Comparison of ENCODE assay signal across 25 cellular contexts in genomic region chr3:174651951-174652350, GRCh38.
DNase-seq lines count a peak whose midpoint lies in the region; ATAC-seq and TF ChIP-seq lines count a peak whose summit lies in the region.
"Had no signal": no experiment of that assay in that cellular context is flagged by ENCODE, and none has a peak within 500 bp of the region (broad histone marks: within the 10 kb centered on the region; RNA-seq: fewer than 3 reads in every experiment).

No MANE protein-coding gene starts in this region.

- TF ChIP-seq RAD21 in SK-N-SH (IDR thresholded peaks at IDR 0.05; ENCODE audit: low read length) = no peak

- no peak overlapping the region for H3K4me3 Mint-ChIP-seq in H9
- H3K4me3 Mint-ChIP-seq: B cell; CD14-positive monocyte; CD8-positive, alpha-beta memory T cell; HFFc6 had no signal

- TF ChIP-seq EP300 in SK-N-SH (IDR thresholded peaks at IDR 0.05; ENCODE audit: borderline replicate concordance in 1 of 2, low read depth in 1 of 2, low read length in 1 of 2) = no peak

- no peaks in the 10 kb centered on the region for H3K23me2 ChIP-seq in H9 (ENCODE audit: insufficient read length, low read depth, low read length, poor library complexity, severe bottlenecking)

- no peak for TF ChIP-seq CTCF in H9 (conservative IDR thresholded peaks at IDR 0.05)
- TF ChIP-seq CTCF in SK-N-SH (IDR thresholded peaks at IDR 0.05) = no peak

- no peak overlapping the region for H2BK12ac ChIP-seq in H9 (ENCODE audit: insufficient read length, low read depth, low read length)

- no peaks in the 10 kb centered on the region for H3K9me3 ChIP-seq in H9 (ENCODE audit: control insufficient read depth, low read depth, low read length)
- no peaks in the 10 kb centered on the region for H3K9me3 ChIP-seq in SK-N-SH
- H3K9me3 ChIP-seq in HAP-1 = no peaks in the 10 kb centered on the region
- H3K9me3 ChIP-seq: MG63, SJCRH30 had no signal

- H2AK5ac ChIP-seq in H9 (ENCODE audit: insufficient read length, low read length) = no peak overlapping the region

- no peak overlapping the region for H3K56ac ChIP-seq in H9 (ENCODE audit: insufficient read length, low read depth, low read length)

- H3K27me3 Mint-ChIP-seq in H9 (ENCODE audit: low read depth) = no peaks in the 10 kb centered on the region
- H3K27me3 Mint-ChIP-seq: B cell; CD8-positive, alpha-beta memory T cell had no signal

- H2BK5ac ChIP-seq in H9 (ENCODE audit: insufficient read length, low read length) = no peak overlapping the region

- no peak for ATAC-seq in GM18909 (IDR thresholded peaks at IDR 0.05; ENCODE audit: poor library complexity, unreplicated experiment)
- ATAC-seq: Right ventricle myocardium inferior had no signal

- WGBS in H9 (ENCODE audit: extremely low coverage, insufficient read length, low lambda C conversion rate) = no CpG with 5 or more reads among the region's 2 CpGs
- 68% methylated on average over 2 of the region's 2 CpGs for WGBS in SK-N-SH (ENCODE audit: low lambda C conversion rate)

- no peak overlapping the region for H3K4me3 ChIP-seq in SK-N-SH (ENCODE audit: low read depth in 2 of 2, low read length in 1 of 2)
- H3K4me3 ChIP-seq in HAP-1 = no peak overlapping the region
- H3K4me3 ChIP-seq: MG63, PC-9, SJCRH30 had no signal

- no peaks in the 10 kb centered on the region for H4K20me1 ChIP-seq in H9 (ENCODE audit: control insufficient read depth, insufficient read depth, insufficient read length)
- no peaks in the 10 kb centered on the region for H4K20me1 ChIP-seq in SK-N-SH (ENCODE audit: insufficient read depth)

- CTCF ChIA-PET in SK-N-SH (lab: Yijun Ruan, JAX) = interaction anchor here (1.3 kb wide), 1 partner anchor 12 kb away, joined by 3 read pairs; no protein-coding TSS in a partner anchor

- DNase-seq in H9 = no peak
- DNase-seq in head of caudate nucleus = peak in 28 of 42 donors; percentile 3 to 80 (median 33)
- peak in 31 of 56 donors; percentile 0 to 56 (median 11) for DNase-seq in nucleus accumbens (lab: John Stamatoyannopoulos, UW)
- no peak for DNase-seq in dermis blood vessel endothelial cell
- no peak for DNase-seq in SK-N-SH
- DNase-seq in HAP-1 (ENCODE audit: low spot score in 2 of 2) = no peak
- DNase-seq: Calu3; CD8-positive, alpha-beta memory T cell; DND-41; H7; HFFc6; KG1; MG63; NCI-H1105 treated with DMSO at 0.1 percent for 48 hours; NCI-H146; NCI-H2029; NCI-H446; NCI-H524 treated with DMSO at 0.1 percent for 48 hours; NCI-H774; PC-9; SJCRH30 had no signal

- no peak overlapping the region; a peak in 1 of 7 replicates for H3K27ac Mint-ChIP-seq in H9
- H3K27ac Mint-ChIP-seq: B cell, HFFc6 had no signal

- H3K9ac ChIP-seq in H9 (ENCODE audit: extremely low read depth, insufficient read length, low read length) (no peak overlapping the region), SK-N-SH (no peak overlapping the region)

- no peak overlapping the region for H2AFZ ChIP-seq in H9 (ENCODE audit: low read length)
- no peak overlapping the region for H2AFZ ChIP-seq in SK-N-SH (ENCODE audit: low read depth)
- H2AFZ ChIP-seq: PC-9 had no signal

- H3K27ac ChIP-seq in H9 (ENCODE audit: insufficient read length, low read depth, low read length) (no peak overlapping the region), SK-N-SH (ENCODE audit: low read depth in 2 of 2, low read length in 1 of 2) (no peak overlapping the region)
- H3K27ac ChIP-seq: PC-9, SJCRH30 had no signal

- H3T11ph ChIP-seq in H9 (ENCODE audit: low read length) = no peak overlapping the region

- H3F3A ChIP-seq in SK-N-SH (replicated peaks; ENCODE audit: insufficient read depth) = no peaks in the 10 kb centered on the region

- in situ Hi-C loops in HAP-1 (cut with MboI; ENCODE audit: low sequenced_read_pairs) = no loop called here

- H3K36me3 ChIP-seq in SK-N-SH (replicated peaks in 1 of 2; ENCODE audit: control insufficient read depth in 1 of 2, insufficient read depth in 2 of 2, low read length in 1 of 2) (no peaks in the 10 kb centered on the region), HAP-1 (replicated peaks) (no peaks in the 10 kb centered on the region)
- H3K36me3 ChIP-seq: MG63, SJCRH30 had no signal

- H2BK20ac ChIP-seq in H9 (ENCODE audit: low read depth, low read length, poor library complexity, severe bottlenecking) = peak overlapping the region; percentile 83

- no peak overlapping the region for H2BK15ac ChIP-seq in H9 (ENCODE audit: low read depth, low read length)

- H3K4ac ChIP-seq in H9 (ENCODE audit: low read depth, low read length) = no peak overlapping the region

- H3K4me1 ChIP-seq in H9 (ENCODE audit: insufficient read depth, low read length) = no peaks in the 10 kb centered on the region
- H3K4me1 ChIP-seq in SK-N-SH (ENCODE audit: control insufficient read depth in 1 of 2, insufficient read depth in 2 of 2, low read depth in 1 of 2, low read length in 1 of 2) = no peaks in the 10 kb centered on the region
- H3K4me1 ChIP-seq in HAP-1 = peaks cover 5% of the 10 kb centered on the region; the same call in 1 of the 2 replicates
- H3K4me1 ChIP-seq: SJCRH30 had no signal

- H3K14ac ChIP-seq in H9 (ENCODE audit: insufficient read depth, low read length) = no peak overlapping the region

- H3K9me2 ChIP-seq in SK-N-SH = no peaks in the 10 kb centered on the region

- no peak overlapping the region for H3K4me2 ChIP-seq in H9 (ENCODE audit: insufficient read depth, insufficient read length, low read length)
- H3K4me2 ChIP-seq in SK-N-SH = no peak overlapping the region
- H3K4me2 ChIP-seq: PC-9 had no signal

- peaks cover 2 to 3% of the 10 kb centered on the region in 2 experiments; a peak in 4 of 5 replicates for H3K9me3 Mint-ChIP-seq in H9
- H3K9me3 Mint-ChIP-seq: HFFc6 had no signal

- no peak overlapping the region for H3K23ac ChIP-seq in H9 (ENCODE audit: insufficient read length, low read depth, low read length)

- intact Hi-C loops in head of caudate nucleus (cut with DNase I) = no loop called here

- no peaks in the 10 kb centered on the region for H3K79me1 ChIP-seq in H9 (ENCODE audit: insufficient read depth, low read depth, low read length, poor library complexity, severe bottlenecking)

- no peaks in the 10 kb centered on the region for H3K79me2 ChIP-seq in H9 (ENCODE audit: insufficient read depth, low read length)
- H3K79me2 ChIP-seq in SK-N-SH (ENCODE audit: insufficient read depth) = no peaks in the 10 kb centered on the region

- peaks cover 0 to 4% of the 10 kb centered on the region in 2 experiments; a peak in 3 of 4 replicates for H3K4me1 Mint-ChIP-seq in H9
- H3K4me1 Mint-ChIP-seq: B cell; CD14-positive monocyte; CD8-positive, alpha-beta memory T cell had no signal

- no peak overlapping the region for H4K8ac ChIP-seq in H9 (replicated peaks; ENCODE audit: insufficient read length, low read depth, low read length)

- no peak overlapping the region for H4K91ac ChIP-seq in H9 (ENCODE audit: insufficient read length, low read depth, low read length)

- H3K18ac ChIP-seq in H9 (ENCODE audit: insufficient read length, low read depth, low read length) = no peak overlapping the region

- no peak overlapping the region for H4K5ac ChIP-seq in H9 (ENCODE audit: insufficient read length, low read depth, low read length)

- H2BK120ac ChIP-seq in H9 (ENCODE audit: low read depth, low read length, poor library complexity, severe bottlenecking) = no peak overlapping the region

- H3K36me3 Mint-ChIP-seq in H9 (ENCODE audit: insufficient read depth in 1 of 3, low read depth in 3 of 3) = peaks cover 0 to 2% (median 0%) of the 10 kb centered on the region in 3 experiments; a peak in 1 of 7 replicates
- H3K36me3 Mint-ChIP-seq: CD14-positive monocyte; CD8-positive, alpha-beta memory T cell had no signal

- H3K27me3 ChIP-seq in H9 (ENCODE audit: insufficient read depth, low read length) (no peaks in the 10 kb centered on the region), SK-N-SH (ENCODE audit: insufficient read depth) (no peaks in the 10 kb centered on the region), HAP-1 (ENCODE audit: low read depth) (no peaks in the 10 kb centered on the region)
- H3K27me3 ChIP-seq: MG63, SJCRH30 had no signal

- POLR2A ChIA-PET in SK-N-SH (lab: Yijun Ruan, JAX) = no interaction called here

TF ChIP-seq in SK-N-SH, 30 proteins besides CTCF, POLR2A, EP300 and RAD21 (continues in another document):
- TF ChIP-seq PBX3 (IDR thresholded peaks at IDR 0.05) (no peak), MEF2A (IDR thresholded peaks at IDR 0.05; ENCODE audit: borderline replicate concordance, low read depth) (no peak), TCF12 (IDR thresholded peaks at IDR 0.05) (no peak), FOSL2 (IDR thresholded peaks at IDR 0.05; ENCODE audit: borderline replicate concordance, low read depth) (no peak), REST (IDR thresholded peaks at IDR 0.05; ENCODE audit: low read depth, low read length) (no peak)

Comparison
In these comparisons a context has a peak if more than half of its experiments do, and no peak if none do; other contexts are left out.
1. DNase-seq: peak in head of caudate nucleus (28 of 42) and nucleus accumbens (31 of 56); none in H9 (single experiment), dermis blood vessel endothelial cell (single experiment), SK-N-SH (single experiment) and HAP-1 (0 of 2).